ENCODE assay signal across 8 cellular contexts in the genomic region with DNA sequence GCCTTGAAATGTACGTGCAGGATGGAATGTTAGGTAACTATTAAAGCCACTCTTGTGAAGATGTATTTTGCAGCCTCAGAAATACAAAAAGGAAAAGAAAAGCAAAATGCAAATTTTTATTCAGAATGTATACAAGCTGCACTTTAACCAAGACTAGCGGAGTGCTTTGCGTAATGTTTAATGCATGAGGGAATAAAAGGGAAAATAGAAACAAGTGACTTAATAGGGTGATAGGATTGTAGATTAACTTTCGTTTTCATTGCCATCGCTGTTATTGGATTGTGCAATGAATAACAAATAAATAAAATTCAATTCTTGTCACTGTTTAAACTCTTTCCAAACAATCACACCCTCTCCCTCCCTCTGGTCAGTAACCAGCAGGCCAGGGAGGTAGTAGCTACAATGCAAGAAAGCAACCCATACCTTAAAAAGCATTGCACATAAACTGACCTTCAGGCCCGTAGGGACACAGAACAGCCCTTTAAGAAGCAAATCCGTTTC.
DNase-seq lines count a peak whose midpoint lies in the region; ATAC-seq and TF ChIP-seq lines count a peak whose summit lies in the region.

No MANE protein-coding gene starts in this region.

- peaks cover 39% of the 10 kb centered on the region for H4K20me1 ChIP-seq in DND-41 (ENCODE audit: insufficient read depth, low read length)

- peak overlapping the region; percentile 84 for H2AFZ ChIP-seq in DND-41 (ENCODE audit: low read depth, low read length)

- TF ChIP-seq CTCF in DND-41 (IDR thresholded peaks at IDR 0.05; ENCODE audit: borderline replicate concordance, extremely low read depth, low read length, poor library complexity, severe bottlenecking), result no peak

- H3K27me3 ChIP-seq in DND-41 (ENCODE audit: insufficient read depth, low read length, poor library complexity) (no peaks in the 10 kb centered on the region), muscle layer of duodenum (ENCODE audit: low read depth, low read length) (no peaks in the 10 kb centered on the region)

- H3K36me3 Mint-ChIP-seq in central memory CD8-positive, alpha-beta T cell (ENCODE audit: insufficient read depth), result peaks cover 16% of the 10 kb centered on the region

- H3K36me3 ChIP-seq in DND-41 (ENCODE audit: insufficient read depth, low read length) (peaks cover 29% of the 10 kb centered on the region), KOPT-K1 (ENCODE audit: insufficient read depth, low read length) (peaks cover 34% of the 10 kb centered on the region), muscle layer of duodenum (ENCODE audit: control insufficient read depth in 1 of 2, insufficient read depth in 2 of 2, low read length in 2 of 2) (no peaks in the 10 kb centered on the region)

- peak overlapping the region; percentile 92 for H3K4me3 Mint-ChIP-seq in central memory CD8-positive, alpha-beta T cell

- peak overlapping the region; percentile 88 for H3K27ac Mint-ChIP-seq in central memory CD8-positive, alpha-beta T cell (ENCODE audit: low read depth)

- H3K4me3 ChIP-seq in DND-41 (ENCODE audit: low read depth in 1 of 2, low read length in 2 of 2) (peak overlapping the region; percentile 98 to 99), muscle layer of duodenum (ENCODE audit: low read depth in 1 of 2, low read length in 2 of 2) (peak overlapping the region; percentile 84 to 98)

- H3K4me1 Mint-ChIP-seq in central memory CD8-positive, alpha-beta T cell, result peaks cover 44% of the 10 kb centered on the region

- H3K4me1 ChIP-seq in DND-41 (ENCODE audit: insufficient read depth, low read length), result peaks cover 40% of the 10 kb centered on the region
- H3K4me1 ChIP-seq in muscle layer of duodenum (ENCODE audit: control insufficient read depth in 1 of 2, insufficient read depth in 2 of 2, low read length in 2 of 2), result peaks cover 0 to 20% of the 10 kb centered on the region in 2 donors

- H3K79me2 ChIP-seq in DND-41 (ENCODE audit: insufficient read depth, low read length), result peaks cover 47% of the 10 kb centered on the region

- peak overlapping the region; percentile 70 for H3K4me2 ChIP-seq in DND-41 (ENCODE audit: insufficient read depth, low read length)

- peak overlapping the region; percentile 93 for H3K27ac ChIP-seq in DND-41 (ENCODE audit: low read length)
- H3K27ac ChIP-seq in KOPT-K1 (ENCODE audit: low read depth, low read length, poor library complexity, severe bottlenecking), result peak overlapping the region; percentile 90
- H3K27ac ChIP-seq in muscle layer of duodenum (ENCODE audit: low read length), result peak overlapping the region; percentile 76

- H3K9ac ChIP-seq in DND-41 (ENCODE audit: low read depth, low read length), result peak overlapping the region; percentile 99

- H3K9me3 ChIP-seq in DND-41 (ENCODE audit: insufficient read depth, low read length, severe bottlenecking) (no peaks in the 10 kb centered on the region), KOPT-K1 (ENCODE audit: insufficient read depth, low read length, poor library complexity, severe bottlenecking) (no peaks in the 10 kb centered on the region), muscle layer of duodenum (ENCODE audit: control insufficient read depth in 1 of 2, low read length in 2 of 2) (no peaks in the 10 kb centered on the region)

- ATAC-seq in DND-41 (ENCODE audit: insufficient read depth, low read depth) (no peak), GM21528 (IDR thresholded peaks at IDR 0.05; ENCODE audit: low FRiP score, unreplicated experiment) (no peak)
- ATAC-seq in central memory CD8-positive, alpha-beta T cell (replicated peaks; ENCODE audit: extremely low read depth, poor library complexity, severe bottlenecking), result no peak

- H3K27me3 Mint-ChIP-seq in central memory CD8-positive, alpha-beta T cell, result no peaks in the 10 kb centered on the region

- no peaks in the 10 kb centered on the region for H3K9me3 Mint-ChIP-seq in central memory CD8-positive, alpha-beta T cell

- DNase-seq in DND-41 (no peak), T1000 (lab: John Stamatoyannopoulos, UW) (no peak), UCSD-AML1 (lab: John Stamatoyannopoulos, UW; ENCODE audit: unreplicated experiment) (no peak)
- no peak for DNase-seq in central memory CD8-positive, alpha-beta T cell (ENCODE audit: low spot score in 2 of 2)
- DNase-seq in stimulated activated CD4-positive, alpha-beta T cell treated with anti-CD3 and anti-CD28 coated beads, Interleukin-1b, Interleukin-23, amount 100 ng/mL, for 48 hours, result no peak
